22 cellular contexts compared by ENCODE assay signal in the genomic region with DNA sequence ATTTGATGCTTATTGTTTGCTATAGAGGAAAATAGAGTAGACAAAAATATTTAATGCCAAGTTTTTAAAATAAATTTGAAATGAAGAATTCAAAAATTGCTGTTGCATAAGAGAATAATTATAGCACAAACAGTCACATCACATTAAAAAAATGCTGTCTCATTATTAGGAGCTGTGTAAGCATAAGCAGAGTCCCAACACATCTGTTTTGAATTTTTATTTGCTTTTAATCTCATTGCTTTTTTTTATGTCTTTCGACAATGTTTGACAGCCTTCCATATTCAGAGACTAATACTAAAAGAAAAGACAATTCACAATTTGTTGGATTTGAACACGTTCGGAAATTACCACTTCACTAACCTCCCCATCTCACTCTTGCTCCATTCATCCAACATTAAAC.
"Had no signal": no experiment of that assay in that cellular context is flagged by ENCODE, and none has a peak within 500 bp of the region (broad histone marks: within the 10 kb centered on the region; RNA-seq: fewer than 3 reads in every experiment).

No MANE protein-coding gene starts in this region.

- H3K9me3 ChIP-seq: esophagus squamous epithelium, lower lobe of right lung, ovary, psoas muscle, sigmoid colon, thoracic aorta, tibial nerve, upper lobe of left lung had no signal

- H3K4me1 ChIP-seq: esophagus squamous epithelium, lower lobe of right lung, psoas muscle, sigmoid colon, tibial nerve, upper lobe of left lung had no signal

- H3K4me3 ChIP-seq: coronary artery, esophagus squamous epithelium, lower lobe of right lung, ovary, psoas muscle, sigmoid colon, thoracic aorta, tibial nerve, upper lobe of left lung had no signal

- DNase-seq: dermis blood vessel endothelial cell; effector memory CD4-positive, alpha-beta T cell; esophagus squamous epithelium; foreskin melanocyte; glutamatergic neuron; hypothalamus; immature natural killer cell; left ventricle myocardium superior; lower lobe of right lung; naive thymus-derived CD8-positive, alpha-beta T cell; nephron progenitor cell; occipital lobe; ovary; posterior cingulate gyrus; psoas muscle; right cardiac atrium; sigmoid colon; stimulated activated naive B cell treated with anti-CD40 and anti-IgM and Interleukin-4, amounts not matched to agents 10 μg/mL and 1 μg/mL and 100 μg/mL, for 72 hours; upper lobe of left lung had no signal

- ATAC-seq: left ventricle myocardium superior; lower lobe of right lung; naive thymus-derived CD8-positive, alpha-beta T cell; psoas muscle; right cardiac atrium; stimulated activated naive B cell treated with anti-CD40 and anti-IgM and Interleukin-4, amounts not matched to agents 10 μg/mL and 1 μg/mL and 100 μg/mL, for 72 hours had no signal

- H3K36me3 ChIP-seq: esophagus squamous epithelium, lower lobe of right lung, ovary, sigmoid colon, thoracic aorta, tibial nerve, upper lobe of left lung had no signal

- H3K27me3 ChIP-seq: esophagus squamous epithelium, ovary, sigmoid colon, tibial nerve, upper lobe of left lung had no signal

- H3K27ac ChIP-seq: coronary artery, esophagus squamous epithelium, lower lobe of right lung, ovary, psoas muscle, sigmoid colon, thoracic aorta, tibial nerve, upper lobe of left lung had no signal
